1 cellular context compared by ENCODE assay signal in the genomic region with DNA sequence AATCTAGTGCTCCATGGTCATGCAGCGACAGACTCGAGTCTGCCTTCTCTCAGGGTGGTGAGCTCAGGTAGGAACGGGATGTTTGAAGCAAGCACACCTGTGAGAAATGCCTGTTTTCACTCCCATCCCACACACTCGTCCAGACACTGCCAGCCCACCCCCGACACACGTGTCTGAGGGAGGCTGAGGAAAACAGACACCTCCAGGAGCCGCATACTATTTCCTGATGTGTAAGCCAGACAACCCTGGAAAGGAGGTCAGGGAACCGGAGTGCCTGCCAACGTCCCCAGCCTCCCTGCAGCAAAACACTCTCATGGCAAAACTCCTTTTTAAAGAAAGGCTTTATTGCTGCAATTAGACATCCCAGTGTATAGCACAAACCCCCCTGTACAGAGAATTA.
TF ChIP-seq lines count a peak whose summit lies in the region.

No MANE protein-coding gene starts in this region.

TF ChIP-seq in HepG2, 621 proteins besides CTCF, POLR2A, EP300 and RAD21 (continued from another document):
- no peak for TF ChIP-seq CEBPZ (IDR thresholded peaks at IDR 0.05; ENCODE audit: low read length)
- TF ChIP-seq SNAI1 (CRISPR knock-in tag; IDR thresholded peaks at IDR 0.05; ENCODE audit: borderline replicate concordance), result no peak
- TF ChIP-seq HIVEP1 (CRISPR knock-in tag; IDR thresholded peaks at IDR 0.05), result no peak
- no peak for TF ChIP-seq NR3C1 (CRISPR knock-in tag; IDR thresholded peaks at IDR 0.05)
- TF ChIP-seq ZNF331 (CRISPR knock-in tag; IDR thresholded peaks at IDR 0.05), result no peak
- no peak for TF ChIP-seq FOSL2 (CRISPR knock-in tag; IDR thresholded peaks at IDR 0.05)
- TF ChIP-seq ZNF589 (CRISPR knock-in tag; conservative IDR thresholded peaks at IDR 0.05), result no peak
- TF ChIP-seq ZNF644 (CRISPR knock-in tag; IDR thresholded peaks at IDR 0.05; ENCODE audit: low read depth), result no peak
- no peak for TF ChIP-seq SP5 (CRISPR knock-in tag; IDR thresholded peaks at IDR 0.05; ENCODE audit: borderline replicate concordance, low read depth)
- no peak for TF ChIP-seq PTBP1 (IDR thresholded peaks at IDR 0.05; ENCODE audit: low read depth, low read length, poor library complexity, severe bottlenecking)
